36 cellular contexts compared by ENCODE assay signal in the genomic region with DNA sequence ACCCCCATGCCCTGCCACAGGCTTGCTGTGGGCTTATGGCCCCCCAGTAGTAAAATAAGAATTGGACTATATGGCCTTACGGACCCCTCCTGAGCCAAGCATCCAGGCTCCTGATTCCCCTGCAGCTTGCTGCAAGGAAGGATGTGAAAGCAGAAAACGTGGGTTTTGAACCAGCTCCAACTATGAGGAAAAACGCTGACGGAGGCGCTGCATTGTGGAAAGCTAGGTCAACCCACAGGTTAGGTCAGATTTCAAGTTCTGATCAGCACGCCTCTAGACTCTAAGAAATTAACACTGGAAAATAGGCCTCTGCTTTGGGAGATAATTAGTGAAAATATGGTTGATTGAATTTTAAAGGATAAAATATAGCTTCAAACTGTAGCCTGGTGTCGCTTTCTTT.
"Had no signal": no experiment of that assay in that cellular context is flagged by ENCODE, and none has a peak within 500 bp of the region (broad histone marks: within the 10 kb centered on the region; RNA-seq: fewer than 3 reads in every experiment).

No MANE protein-coding gene starts in this region.

- H3K9me3 Mint-ChIP-seq: activated CD4-positive, alpha-beta T cell treated with anti-CD3 and anti-CD28 coated beads, Interleukin-2, amount 10 ng/mL, durations not matched to agents 24 days and 14 days; activated CD8-positive, alpha-beta T cell treated with anti-CD3 and anti-CD28 coated beads for 36 hours; activated naive CD4-positive, alpha-beta T cell treated with anti-CD3 and anti-CD28 coated beads, Interleukin-2, amount 50 U/mL, for 24 hours; activated naive CD8-positive, alpha-beta T cell treated with anti-CD3 and anti-CD28 coated beads, Interleukin-2, amount 10 ng/mL, durations not matched to agents 7 days and 5 days; activated T-cell treated with anti-CD3 and anti-CD28 coated beads, Interleukin-2, amount 50 U/mL, for 72 hours; activated T-helper 17 cell treated with anti-CD3 and anti-CD28 coated beads, Interleukin-2, amount 50 U/mL, for 72 hours had no signal

- H3K4me3 Mint-ChIP-seq: activated CD4-positive, alpha-beta T cell treated with anti-CD3 and anti-CD28 coated beads, Interleukin-2, amount 10 ng/mL, durations not matched to agents 24 days and 14 days; activated CD8-positive, alpha-beta T cell treated with anti-CD3 and anti-CD28 coated beads for 36 hours; activated naive CD4-positive, alpha-beta T cell treated with anti-CD3 and anti-CD28 coated beads, Interleukin-2, amount 50 U/mL, for 24 hours; activated naive CD8-positive, alpha-beta T cell treated with anti-CD3 and anti-CD28 coated beads, Interleukin-2, amount 10 ng/mL, durations not matched to agents 7 days and 5 days; activated T-cell treated with anti-CD3 and anti-CD28 coated beads, Interleukin-2, amount 50 U/mL, for 72 hours; activated T-helper 17 cell treated with anti-CD3 and anti-CD28 coated beads, Interleukin-2, amount 50 U/mL, for 72 hours had no signal

- H3K36me3 Mint-ChIP-seq: activated naive CD4-positive, alpha-beta T cell treated with anti-CD3 and anti-CD28 coated beads, Interleukin-2, amount 50 U/mL, for 24 hours; activated naive CD8-positive, alpha-beta T cell treated with anti-CD3 and anti-CD28 coated beads, Interleukin-2, amount 10 ng/mL, durations not matched to agents 7 days and 5 days had no signal

- H3K4me3 ChIP-seq: ascending aorta, MG63, Peyer's patch had no signal

- H3K27me3 Mint-ChIP-seq: activated naive CD4-positive, alpha-beta T cell treated with anti-CD3 and anti-CD28 coated beads, Interleukin-2, amount 50 U/mL, for 24 hours had no signal

- H3K27ac ChIP-seq: ascending aorta, Peyer's patch, RWPE1 had no signal

- H3K4me1 Mint-ChIP-seq: activated CD4-positive, alpha-beta T cell treated with anti-CD3 and anti-CD28 coated beads, Interleukin-2, amount 10 ng/mL, durations not matched to agents 24 days and 14 days; activated naive CD4-positive, alpha-beta T cell treated with anti-CD3 and anti-CD28 coated beads, Interleukin-2, amount 50 U/mL, for 24 hours; activated naive CD8-positive, alpha-beta T cell treated with anti-CD3 and anti-CD28 coated beads, Interleukin-2, amount 10 ng/mL, durations not matched to agents 7 days and 5 days; activated T-helper 17 cell treated with anti-CD3 and anti-CD28 coated beads, Interleukin-2, amount 50 U/mL, for 72 hours had no signal

- DNase-seq: activated CD4-positive, alpha-beta T cell treated with anti-CD3 and anti-CD28 coated beads, Interleukin-2, amount 10 ng/mL, durations not matched to agents 24 days and 14 days; activated CD4-positive, alpha-beta T cell treated with anti-CD3 and anti-CD28 coated beads, Interleukin-2, amount 50 U/mL, for 4 hours; activated CD8-positive, alpha-beta T cell treated with anti-CD3 and anti-CD28 coated beads for 36 hours; activated gamma-delta T cell; activated naive CD4-positive, alpha-beta T cell treated with Interleukin-2 at 50 U/mL for 16 hours; activated naive CD8-positive, alpha-beta T cell treated with anti-CD3 and anti-CD28 coated beads, Interleukin-2, amount 10 ng/mL, durations not matched to agents 7 days and 5 days; activated T-cell treated with anti-CD3 and anti-CD28 coated beads, Interleukin-2, amount 50 U/mL, for 1 hour; activated T-cell treated with anti-CD3 and anti-CD28 coated beads, Interleukin-2, amount 50 U/mL, for 72 hours; amygdala; Karpas-422; KBM-7; MG63; NCI-H1048; NCI-H1105 treated with DMSO at 0.1 percent for 48 hours; NCI-H1436; NCI-H187; NCI-H2029 treated with DMSO at 0.1 percent for 48 hours; NCI-H2107; NCI-H2171; NCI-H226; NCI-H446 treated with DMSO at 0.1 percent for 48 hours; NCI-H524; NCI-H69; NCI-H82; NK-92 treated with Interleukin-12 subunit alpha and Interleukin-12 subunit beta, amount 100 ng/mL, for 24 hours; PC-3; Peyer's patch; SW 1271; T-helper 1 cell; T-helper 2 cell; T-helper 9 cell had no signal

- H3K27me3 ChIP-seq: ascending aorta, Peyer's patch had no signal

- ATAC-seq: activated CD8-positive, alpha-beta T cell treated with anti-CD3 and anti-CD28 coated beads for 36 hours; activated T-cell treated with anti-CD3 and anti-CD28 coated beads, Interleukin-2, amount 50 U/mL, for 72 hours; activated T-helper 17 cell treated with anti-CD3 and anti-CD28 coated beads, Interleukin-2, amount 50 U/mL, for 72 hours; PC-3; Right ventricle myocardium inferior had no signal

- H3K36me3 ChIP-seq: ascending aorta, MG63, Peyer's patch had no signal

- H3K9me3 ChIP-seq: ascending aorta, MG63, Peyer's patch had no signal

- H3K27ac Mint-ChIP-seq: activated CD4-positive, alpha-beta T cell treated with anti-CD3 and anti-CD28 coated beads, Interleukin-2, amount 10 ng/mL, durations not matched to agents 24 days and 14 days; activated CD8-positive, alpha-beta T cell treated with anti-CD3 and anti-CD28 coated beads for 36 hours; activated naive CD4-positive, alpha-beta T cell treated with anti-CD3 and anti-CD28 coated beads, Interleukin-2, amount 50 U/mL, for 24 hours; activated naive CD8-positive, alpha-beta T cell treated with anti-CD3 and anti-CD28 coated beads, Interleukin-2, amount 10 ng/mL, durations not matched to agents 7 days and 5 days; activated T-cell treated with anti-CD3 and anti-CD28 coated beads, Interleukin-2, amount 50 U/mL, for 72 hours; activated T-helper 17 cell treated with anti-CD3 and anti-CD28 coated beads, Interleukin-2, amount 50 U/mL, for 72 hours had no signal
